In the genomic region with DNA sequence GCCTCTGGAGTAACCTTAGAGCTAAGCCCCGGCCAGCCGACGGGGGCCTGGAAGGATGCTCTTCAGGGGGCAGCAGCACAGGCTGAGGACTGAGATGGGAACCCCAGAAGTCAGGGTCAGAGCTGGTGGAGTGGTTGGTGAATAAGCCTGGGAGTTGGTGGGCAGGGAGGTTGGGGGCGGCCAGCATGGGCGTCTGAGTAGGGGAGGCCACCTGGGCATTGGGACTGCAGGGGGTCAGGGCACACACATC, we compare ENCODE assay signal across 9 cellular contexts. TPM values are rescaled to one million over a fixed set of nuclear protein-coding genes. Genes with fewer than 3 reads are reported as not detected.
DNase-seq lines count a peak whose midpoint lies in the region; ATAC-seq, FAIRE-seq and TF ChIP-seq lines count a peak whose summit lies in the region.
"Had no signal": no experiment of that assay in that cellular context is flagged by ENCODE, and none has a peak within 500 bp of the region (broad histone marks: within the 10 kb centered on the region; RNA-seq: fewer than 3 reads in every experiment).

No MANE protein-coding gene starts in this region.

- H3K9ac ChIP-seq in H1 (replicated peaks in 1 of 4; ENCODE audit: extremely low read depth in 1 of 4, low read depth in 3 of 4, low read length in 3 of 4) (no peak overlapping the region), rectal smooth muscle tissue (ENCODE audit: low read length) (no peak overlapping the region)

- no peaks in the 10 kb centered on the region for H3K9me3 Mint-ChIP-seq in CD4-positive, CD25-positive, alpha-beta regulatory T cell

- H3K27ac ChIP-seq in CD4-positive, CD25-positive, alpha-beta regulatory T cell (ENCODE audit: insufficient read depth, low read length, poor library complexity, severe bottlenecking): peak overlapping the region; percentile 41
- peak overlapping the region; percentile 91 for H3K27ac ChIP-seq in PC-9
- no peak overlapping the region for H3K27ac ChIP-seq in H1 (ENCODE audit: low read depth, low read length)
- H3K27ac ChIP-seq in rectal smooth muscle tissue (ENCODE audit: low read depth, low read length): peak overlapping the region; percentile 74

- no peak overlapping the region for H3K4me3 ChIP-seq in CD4-positive, CD25-positive, alpha-beta regulatory T cell (ENCODE audit: low read depth, low read length)
- H3K4me3 ChIP-seq in PC-9: no peak overlapping the region
- no peak overlapping the region for H3K4me3 ChIP-seq in H1 (ENCODE audit: extremely low read depth in 1 of 4, insufficient read depth in 2 of 4, low read depth in 3 of 4, low read length in 4 of 4)
- no peak overlapping the region for H3K4me3 ChIP-seq in rectal smooth muscle tissue (ENCODE audit: low read length)

- DNase-seq in CD4-positive, CD25-positive, alpha-beta regulatory T cell: no peak
- DNase-seq in PC-9 (no peak), H1 (ENCODE audit: low read depth in 1 of 2, low spot score in 2 of 2) (no peak), midbrain (lab: John Stamatoyannopoulos, UW) (no peak), SW 1271 (lab: John Stamatoyannopoulos, UW) (no peak)
- DNase-seq: NCI-H1092 had no signal

- peaks cover 9% of the 10 kb centered on the region for H3K36me3 Mint-ChIP-seq in CD4-positive, CD25-positive, alpha-beta regulatory T cell

- H3K27me3 Mint-ChIP-seq in CD4-positive, CD25-positive, alpha-beta regulatory T cell: no peaks in the 10 kb centered on the region

- no peak overlapping the region for H3K56ac ChIP-seq in H1 (replicated peaks; ENCODE audit: insufficient read length, low read depth, low read length)

- H2AK5ac ChIP-seq in H1 (ENCODE audit: low read depth, low read length): no peak overlapping the region

- peaks cover 50% of the 10 kb centered on the region for H3F3A ChIP-seq in PC-9 (ENCODE audit: insufficient read depth, low read depth)

- H3K36me3 ChIP-seq in CD4-positive, CD25-positive, alpha-beta regulatory T cell (ENCODE audit: control insufficient read depth, insufficient read depth, low read length): peaks cover 17% of the 10 kb centered on the region
- H3K36me3 ChIP-seq in PC-9 (ENCODE audit: low read depth): peaks cover 9% of the 10 kb centered on the region; the same call in 1 of the 2 replicates
- peaks cover 0 to 1% (median 0%) of the 10 kb centered on the region in 4 experiments; a peak in 1 of 8 replicates for H3K36me3 ChIP-seq in H1 (ENCODE audit: control insufficient read depth in 2 of 4, insufficient read depth in 4 of 4, low read length in 3 of 4)
- peaks cover 7% of the 10 kb centered on the region for H3K36me3 ChIP-seq in rectal smooth muscle tissue (ENCODE audit: control insufficient read depth, insufficient read depth, low read length)

- no peak overlapping the region for H2BK15ac ChIP-seq in H1 (ENCODE audit: low read length)

- H2AFZ ChIP-seq in PC-9 (no peak overlapping the region), H1 (ENCODE audit: low read length) (no peak overlapping the region)

- no peak for ATAC-seq in CD4-positive, CD25-positive, alpha-beta regulatory T cell (ENCODE audit: low read depth in 2 of 2)
- ATAC-seq in HG03354 (IDR thresholded peaks at IDR 0.05; ENCODE audit: poor library complexity, severe bottlenecking, unreplicated experiment): no peak
- no peak for ATAC-seq in HG02840 (IDR thresholded peaks at IDR 0.05; ENCODE audit: low FRiP score, unreplicated experiment)

- H2BK5ac ChIP-seq in H1 (ENCODE audit: low read depth, low read length): no peak overlapping the region

- no peak overlapping the region for H4K5ac ChIP-seq in H1 (ENCODE audit: insufficient read length, low read depth, low read length)

- FAIRE-seq in H1 (lab: Jason Lieb, UNC): no peak

- TF ChIP-seq POLR2A in H1 (IDR thresholded peaks at IDR 0.05; ENCODE audit: control extremely low read depth in 1 of 2, low read depth in 2 of 2, low read length in 2 of 2): no peak

- H3K79me1 ChIP-seq in H1 (ENCODE audit: low read depth, low read length): no peaks in the 10 kb centered on the region; the same call in 1 of the 2 replicates

- H2BK120ac ChIP-seq in H1 (replicated peaks; ENCODE audit: low read depth, low read length): no peak overlapping the region

- H3K4ac ChIP-seq in H1 (replicated peaks; ENCODE audit: insufficient read length, low read depth, low read length): no peak overlapping the region

- H2BK20ac ChIP-seq in H1 (ENCODE audit: low read length): no peak overlapping the region

- H3K23ac ChIP-seq in H1 (ENCODE audit: insufficient read length): no peak overlapping the region

- peak overlapping the region; percentile 52 to 75 (median 70) for H3K27ac Mint-ChIP-seq in CD4-positive, CD25-positive, alpha-beta regulatory T cell

- H3K4me3 Mint-ChIP-seq in CD4-positive, CD25-positive, alpha-beta regulatory T cell: peak overlapping the region in 3 of 4 donors; percentile 24 to 41 (median 29)

- no peak overlapping the region for H3K18ac ChIP-seq in H1 (ENCODE audit: extremely low read depth, low read length)

- TF ChIP-seq CTCF in PC-9 (conservative IDR thresholded peaks at IDR 0.05): no peak
- TF ChIP-seq CTCF in H1 (IDR thresholded peaks at IDR 0.05; ENCODE audit: control extremely low read depth in 1 of 3, insufficient read depth in 1 of 3, low read depth in 1 of 3, low read length in 3 of 3): no peak

- H2BK12ac ChIP-seq in H1 (ENCODE audit: low read depth, low read length): no peak overlapping the region

- no TSS peak for BruUV-seq in PC-9 (replicated peaks; lab: Mats Ljungman, UMichigan)

- H4K20me1 ChIP-seq in PC-9 (ENCODE audit: insufficient read depth) (no peaks in the 10 kb centered on the region), H1 (replicated peaks in 1 of 2; ENCODE audit: control insufficient read depth in 1 of 2, insufficient read depth in 2 of 2, low read length in 2 of 2) (peaks cover 0 to 11% of the 10 kb centered on the region in 2 experiments)

- no peaks in the 10 kb centered on the region for H3K9me2 ChIP-seq in PC-9 (ENCODE audit: insufficient read depth)

- H3K9me3 ChIP-seq in CD4-positive, CD25-positive, alpha-beta regulatory T cell (ENCODE audit: control insufficient read depth in 2 of 2, low read length in 2 of 2): no peaks in the 10 kb centered on the region
- H3K9me3 ChIP-seq in PC-9 (ENCODE audit: insufficient read depth, low read depth): no peaks in the 10 kb centered on the region
- H3K9me3 ChIP-seq in H1 (ENCODE audit: insufficient read depth in 2 of 2, low read depth in 1 of 2, low read length in 1 of 2): no peaks in the 10 kb centered on the region

- H3K4me1 Mint-ChIP-seq in CD4-positive, CD25-positive, alpha-beta regulatory T cell: peaks cover 5 to 36% (median 12%) of the 10 kb centered on the region in 4 donors

- H3K4me2 ChIP-seq in PC-9: peak overlapping the region; percentile 63
- H3K4me2 ChIP-seq in H1 (ENCODE audit: insufficient read depth in 1 of 2, low read depth in 2 of 2, low read length in 2 of 2): no peak overlapping the region

- H4K91ac ChIP-seq in H1 (replicated peaks; ENCODE audit: insufficient read length, low read length): no peak overlapping the region

- no peak overlapping the region for H3K14ac ChIP-seq in H1 (ENCODE audit: insufficient read length)

- no peaks in the 10 kb centered on the region for H3K27me3 ChIP-seq in CD4-positive, CD25-positive, alpha-beta regulatory T cell (ENCODE audit: control insufficient read depth, insufficient read depth, low read length)
- H3K27me3 ChIP-seq in PC-9 (ENCODE audit: insufficient read depth, low read depth): no peaks in the 10 kb centered on the region
- no peaks in the 10 kb centered on the region; a peak in 1 of 7 replicates for H3K27me3 ChIP-seq in H1 (replicated peaks in 1 of 4; ENCODE audit: control insufficient read depth in 3 of 4, extremely low read depth in 1 of 4, insufficient read depth in 3 of 4, low read length in 3 of 4)
- H3K27me3 ChIP-seq in rectal smooth muscle tissue (ENCODE audit: control insufficient read depth, insufficient read depth, low read length): no peaks in the 10 kb centered on the region

- intact Hi-C loops in PC-9 (cut with micrococcal nuclease; ENCODE audit: unreplicated experiment): loop anchor here (2.0 kb wide), 1 partner anchor 13 kb away; no protein-coding TSS in a partner anchor

- CTCF ChIA-PET in PC-9 (lab: Charles Lee) (interaction anchor here (0.8 to 1.4 kb wide), 2 partner anchors 10 to 166 kb away, joined by 3 to 9 read pairs; no protein-coding TSS in a partner anchor), H1 (lab: Charles Lee; ENCODE audit: partially characterized antibody) (interaction anchor here (0.7 to 8.5 kb wide), 16 partner anchors 8 to 192 kb away, joined by 3 to 96 read pairs (median 4); no protein-coding TSS in a partner anchor)

- TF ChIP-seq EP300 in H1 (IDR thresholded peaks at IDR 0.05; ENCODE audit: borderline replicate concordance in 1 of 2, low read depth in 2 of 2, low read length in 2 of 2): no peak

- 0 out of 2 replicates have a peak overlapping the region, but pooled peaks have one; percentile 76 for H4K8ac ChIP-seq in H1 (ENCODE audit: extremely low read depth, insufficient read depth, low read length)

- H3K23me2 ChIP-seq in H1 (ENCODE audit: low read depth, low read length): peaks cover 3% of the 10 kb centered on the region; the same call in 1 of the 2 replicates

- POLR2A ChIA-PET in PC-9 (lab: Charles Lee; ENCODE audit: unreplicated experiment): interaction anchor here (0.6 to 1.0 kb wide), 5 partner anchors 8 to 414 kb away, joined by 3 to 12 read pairs (median 4); no protein-coding TSS in a partner anchor
- POLR2A ChIA-PET in H1 (lab: Charles Lee; ENCODE audit: partially characterized antibody): interaction anchor here (0.7 to 2.0 kb wide), 6 partner anchors 8 to 16 kb away, joined by 3 to 6 read pairs (median 4); a partner anchor contains a TSS

- H3K79me2 ChIP-seq in PC-9 (ENCODE audit: low read depth) (peaks cover 7% of the 10 kb centered on the region; the same call in 1 of the 2 replicates), H1 (ENCODE audit: control insufficient read depth in 1 of 2, insufficient read depth in 2 of 2, low read length in 2 of 2) (no peaks in the 10 kb centered on the region)

- 86% methylated on average over 5 of the region's 5 CpGs; no CpG with 5 or more reads in 1 of the 2 experiments for WGBS in H1 (ENCODE audit: extremely low coverage in 1 of 2, insufficient coverage in 1 of 2, insufficient read length in 1 of 2, insufficient replicate concordance in 2 of 2, low coverage in 1 of 2, low lambda C conversion rate in 2 of 2, missing lambda C conversion rate in 1 of 2), 2 experiments

- H3K4me1 ChIP-seq in CD4-positive, CD25-positive, alpha-beta regulatory T cell (ENCODE audit: control insufficient read depth, insufficient read depth, low read length, poor library complexity, severe bottlenecking): peaks cover 15% of the 10 kb centered on the region
- peaks cover 44% of the 10 kb centered on the region for H3K4me1 ChIP-seq in PC-9 (replicated peaks; ENCODE audit: insufficient read depth)
- peaks cover 0 to 12% (median 8%) of the 10 kb centered on the region in 4 experiments; a peak in 6 of 7 replicates for H3K4me1 ChIP-seq in H1 (replicated peaks in 1 of 4; ENCODE audit: control insufficient read depth in 3 of 4, insufficient read depth in 4 of 4, low read length in 3 of 4)
- peaks cover 14% of the 10 kb centered on the region for H3K4me1 ChIP-seq in rectal smooth muscle tissue (ENCODE audit: control insufficient read depth, insufficient read depth, low read length)

- TF ChIP-seq RAD21 in H1 (IDR thresholded peaks at IDR 0.05 in 1 of 2, conservative IDR thresholded peaks at IDR 0.05 in 1 of 2; ENCODE audit: low read depth in 2 of 2, low read length in 2 of 2): no peak

RNA-seq across cellular contexts. Expression of a gene that starts 14.4 kb away (rescaled TPM):
- total RNA-seq in CD4-positive, CD25-positive, alpha-beta regulatory T cell: 144 TPM
- polyA plus RNA-seq in CD4-positive, CD25-positive, alpha-beta regulatory T cell: 100 to 1,000 TPM in 1 of 4 donors, 10 to 100 TPM in 3; 68.5 to 104 (median 73.2) TPM
- 115 TPM in 2 replicates for total RNA-seq in PC-9 (2021)
- 28.2 TPM in 2 replicates for total RNA-seq in H1 (2021; fragmentation: NEBNext Ultra II Directional; extraction: Animal tissue kit (Norgen Biotek cat#: 25700))
- polyA plus RNA-seq in H1 (2011; rRNA removed): 65.6 and 88.0 TPM in 2 replicates
- 45.5 TPM for polyA plus RNA-seq in H1 (2011; cell fraction: cytosol; rRNA removed)
- polyA plus RNA-seq in H1 (2011; cell fraction: nucleus; rRNA removed): 45.0 TPM
- 32.2 to 46.6 TPM (median 40.1 TPM) in 4 replicates for polyA plus RNA-seq in H1 (2012, experiment 1 of 2)
- polyA plus RNA-seq in H1 (2012, experiment 2 of 2): 36.1 TPM
- 32.5 TPM for polyA plus RNA-seq in H1 (2013, experiment 1 of 2)
- polyA plus RNA-seq in H1 (2013, experiment 2 of 2): 34.8 TPM
- 13.6 and 14.1 TPM in 2 replicates for polyA minus RNA-seq in H1 (2011; rRNA and poly(A)+ RNA removed)
- 17.8 TPM for polyA minus RNA-seq in H1 (2011; cell fraction: cytosol; rRNA and poly(A)+ RNA removed)
- polyA minus RNA-seq in H1 (2011; cell fraction: nucleus; rRNA and poly(A)+ RNA removed): 19.2 TPM

RNA-seq across cellular contexts. Expression of a gene that starts 23.6 kb away (rescaled TPM):
- 60.0 TPM for total RNA-seq in CD4-positive, CD25-positive, alpha-beta regulatory T cell
- polyA plus RNA-seq in CD4-positive, CD25-positive, alpha-beta regulatory T cell: 10 to 100 TPM; 64.8 to 89.1 (median 75.3) TPM
- 97.5 and 122 TPM in 2 replicates for total RNA-seq in PC-9 (2021)
- 21.2 and 27.7 TPM in 2 replicates for total RNA-seq in H1 (2021; fragmentation: NEBNext Ultra II Directional; extraction: Animal tissue kit (Norgen Biotek cat#: 25700))
- polyA plus RNA-seq in H1 (2011; rRNA removed): 112 and 144 TPM in 2 replicates
- 66.2 TPM for polyA plus RNA-seq in H1 (2011; cell fraction: cytosol; rRNA removed)
- polyA plus RNA-seq in H1 (2011; cell fraction: nucleus; rRNA removed): 57.8 TPM
- 13.4 to 28.1 TPM (median 26.0 TPM) in 4 replicates for polyA plus RNA-seq in H1 (2012, experiment 1 of 2)
- polyA plus RNA-seq in H1 (2012, experiment 2 of 2): 36.2 TPM
- 30.6 TPM for polyA plus RNA-seq in H1 (2013, experiment 1 of 2)
- 30.0 TPM for polyA plus RNA-seq in H1 (2013, experiment 2 of 2)
- 11.7 and 13.5 TPM in 2 replicates for polyA minus RNA-seq in H1 (2011; rRNA and poly(A)+ RNA removed)
- polyA minus RNA-seq in H1 (2011; cell fraction: cytosol; rRNA and poly(A)+ RNA removed): 12.4 TPM
- polyA minus RNA-seq in H1 (2011; cell fraction: nucleus; rRNA and poly(A)+ RNA removed): 10.4 TPM
